ENCODE assay signal across 1 cellular context in the genomic region with DNA sequence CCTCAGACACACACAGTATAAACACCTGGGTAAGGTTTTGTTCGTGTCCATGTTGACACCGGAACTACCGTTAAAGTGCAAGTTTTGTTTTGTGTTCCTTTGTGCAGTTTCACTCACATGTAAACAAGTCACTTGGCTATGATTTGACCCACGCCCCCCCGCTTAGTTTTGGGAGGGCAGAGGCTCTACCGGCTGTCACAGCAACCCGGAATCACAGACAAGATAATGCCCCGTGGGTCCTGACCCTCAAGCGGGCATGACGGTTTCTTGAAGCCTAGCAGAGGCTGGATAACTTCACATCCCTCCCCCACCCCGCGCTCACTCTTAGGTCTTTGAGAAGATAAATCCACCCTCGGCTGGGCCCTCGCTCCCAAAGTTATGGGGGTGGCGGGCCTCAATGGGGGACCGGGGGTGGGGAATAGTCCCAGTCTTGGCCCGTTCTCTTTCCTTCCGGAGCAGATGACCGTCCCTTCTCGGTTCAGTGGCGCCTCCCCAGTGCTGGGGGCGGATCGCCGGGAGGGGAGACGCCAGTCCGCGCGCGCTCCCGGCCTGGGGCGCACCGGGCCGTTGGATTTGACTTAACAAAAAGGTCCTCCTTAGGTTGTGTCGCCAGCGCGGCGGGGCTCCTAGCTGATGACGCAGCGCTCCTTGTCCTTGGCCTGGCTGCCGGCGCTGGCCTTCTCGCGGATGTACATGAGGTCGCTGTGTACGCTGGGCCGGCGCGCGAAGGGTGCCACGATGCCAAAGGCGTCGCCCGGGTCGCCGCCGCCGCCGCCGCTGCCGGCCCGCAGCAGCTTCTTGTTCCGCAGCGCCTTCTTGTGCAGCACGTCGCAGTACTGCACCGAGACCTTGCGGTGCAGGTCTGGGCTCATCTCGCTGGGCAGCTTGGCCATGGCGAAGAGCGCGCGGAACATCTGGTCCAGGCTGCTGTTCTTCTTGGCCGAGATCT.
TF ChIP-seq lines count a peak whose summit lies in the region.

No MANE protein-coding gene starts in this region.

TF ChIP-seq in SK-N-SH, 30 proteins besides CTCF, POLR2A, EP300 and RAD21 (continued from another document):
- TF ChIP-seq ELF1 (IDR thresholded peaks at IDR 0.05) = no peak
- no peak for TF ChIP-seq EZH2phosphoT487 (IDR thresholded peaks at IDR 0.05; ENCODE audit: borderline replicate concordance, low read depth)
- TF ChIP-seq CHD2 (IDR thresholded peaks at IDR 0.05; ENCODE audit: low read length, partially characterized antibody) = no peak
